ENCODE assay signal across 15 cellular contexts in the genomic region with DNA sequence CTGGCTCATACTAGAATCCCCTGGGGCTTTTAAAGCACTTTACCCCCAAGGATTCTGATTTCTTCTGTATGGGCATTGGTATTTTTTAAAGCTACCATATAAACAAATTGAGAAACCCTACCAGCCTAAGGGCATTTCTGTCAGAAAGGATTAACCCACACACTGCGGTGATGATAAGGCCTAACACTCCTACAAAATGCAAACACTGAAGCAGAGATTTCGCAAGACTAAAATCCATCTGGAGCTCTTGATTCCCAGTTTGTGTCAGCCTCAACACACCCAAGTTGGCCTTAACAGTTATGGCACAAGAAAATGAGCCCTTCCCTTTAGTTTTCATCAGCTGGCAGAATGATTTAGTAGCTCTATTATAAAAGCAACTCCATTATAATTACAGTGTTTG.
A peak's percentile ranks its signal among the peaks of the same experiment; 100 is the strongest.
DNase-seq lines count a peak whose midpoint lies in the region; ATAC-seq and TF ChIP-seq lines count a peak whose summit lies in the region.
"Had no signal": no experiment of that assay in that cellular context is flagged by ENCODE, and none has a peak within 500 bp of the region (broad histone marks: within the 10 kb centered on the region; RNA-seq: fewer than 3 reads in every experiment).

No MANE protein-coding gene starts in this region.

- no peaks in the 10 kb centered on the region for H3K27me3 Mint-ChIP-seq in MCF 10A (ENCODE audit: insufficient read depth, unreplicated experiment)
- no peaks in the 10 kb centered on the region for H3K27me3 Mint-ChIP-seq in nephron progenitor cell (ENCODE audit: low read depth, poor library complexity)

- H3K36me3 Mint-ChIP-seq in MCF 10A (ENCODE audit: insufficient read depth, unreplicated experiment) (no peaks in the 10 kb centered on the region), nephron progenitor cell (ENCODE audit: low read depth) (no peaks in the 10 kb centered on the region)

- H3K4me3 Mint-ChIP-seq in MCF 10A (ENCODE audit: unreplicated experiment): no peak overlapping the region
- no peak overlapping the region for H3K4me3 Mint-ChIP-seq in nephron progenitor cell

- BruUV-seq in MCF 10A (replicated peaks; lab: Mats Ljungman, UMichigan): no TSS peak

- DNase-seq in MCF 10A (ENCODE audit: unreplicated experiment) (peak; percentile 84), breast epithelium (ENCODE audit: low spot score in 2 of 2) (no peak), OCI-M1 (lab: John Stamatoyannopoulos, UW) (peak; percentile 61), fibroblast of mammary gland (ENCODE audit: low read depth) (peak; percentile 27), upper lobe of right lung (no peak), nephron progenitor cell (no peak), BE2C (no peak)
- no peak for DNase-seq in NK-92 treated with Interleukin-12 subunit alpha and Interleukin-12 subunit beta, amount 100 ng/mL, for 24 hours (lab: John Stamatoyannopoulos, UW)
- DNase-seq: anterior cingulate cortex, cortex of kidney, esophagus squamous epithelium, NCI-H1105, NCI-H510A treated with DMSO at 0.1 percent for 48 hours, SHP77 treated with DMSO at 0.1 percent for 48 hours had no signal

- POLR2A ChIA-PET in MCF 10A (lab: Yijun Ruan, JAX): interaction anchor here (0.6 to 2.3 kb wide), 6 partner anchors 9 to 1086 kb away, joined by 3 to 13 read pairs (median 4); no protein-coding TSS in a partner anchor

- peak; percentile 47 for ATAC-seq in upper lobe of right lung

- H3K36me3 ChIP-seq in breast epithelium (no peaks in the 10 kb centered on the region), upper lobe of right lung (no peaks in the 10 kb centered on the region), BE2C (no peaks in the 10 kb centered on the region)
- H3K36me3 ChIP-seq: esophagus squamous epithelium, suprapubic skin had no signal

- H3K27ac ChIP-seq in breast epithelium (no peak overlapping the region), upper lobe of right lung (no peak overlapping the region)
- H3K27ac ChIP-seq: suprapubic skin had no signal

- no peaks in the 10 kb centered on the region for H3K9me3 ChIP-seq in breast epithelium
- no peaks in the 10 kb centered on the region for H3K9me3 ChIP-seq in upper lobe of right lung
- no peaks in the 10 kb centered on the region for H3K9me3 ChIP-seq in BE2C
- H3K9me3 ChIP-seq: esophagus squamous epithelium, suprapubic skin had no signal

- CTCF ChIA-PET in MCF 10A (lab: Yijun Ruan, JAX): interaction anchor here (0.6 to 1.0 kb wide), 2 partner anchors 1000 to 1800 kb away, joined by 3 read pairs; no protein-coding TSS in a partner anchor

- H3K27me3 ChIP-seq in breast epithelium (no peaks in the 10 kb centered on the region), upper lobe of right lung (no peaks in the 10 kb centered on the region), BE2C (no peaks in the 10 kb centered on the region)
- H3K27me3 ChIP-seq: esophagus squamous epithelium, suprapubic skin had no signal

- peak overlapping the region; percentile 31 for H3K27ac Mint-ChIP-seq in MCF 10A (ENCODE audit: low read depth, unreplicated experiment)
- H3K27ac Mint-ChIP-seq in nephron progenitor cell: no peak overlapping the region

- intact Hi-C loops in MCF 10A (cut with micrococcal nuclease): no loop called here
- intact Hi-C loops in breast epithelium (cut with DNase I; ENCODE audit: low total_unique reads): no loop called here
- intact Hi-C loops in upper lobe of right lung (cut with DNase I): no loop called here

- H3K9me3 Mint-ChIP-seq in MCF 10A (ENCODE audit: unreplicated experiment) (no peaks in the 10 kb centered on the region), nephron progenitor cell (peaks cover under 1% of the 10 kb centered on the region)

- H3K4me1 ChIP-seq in breast epithelium: no peaks in the 10 kb centered on the region
- no peaks in the 10 kb centered on the region for H3K4me1 ChIP-seq in upper lobe of right lung
- H3K4me1 ChIP-seq in BE2C: no peaks in the 10 kb centered on the region

- H3K4me1 Mint-ChIP-seq in MCF 10A (ENCODE audit: insufficient read depth, unreplicated experiment): peaks cover 8% of the 10 kb centered on the region
- H3K4me1 Mint-ChIP-seq in nephron progenitor cell: no peaks in the 10 kb centered on the region

- TF ChIP-seq POLR2A in breast epithelium (IDR thresholded peaks at IDR 0.05): no peak

- TF ChIP-seq CTCF in MCF 10A (IDR thresholded peaks at IDR 0.05; ENCODE audit: unreplicated experiment) (no peak), breast epithelium (IDR thresholded peaks at IDR 0.05) (no peak), fibroblast of mammary gland (conservative IDR thresholded peaks at IDR 0.05; ENCODE audit: control insufficient read depth, insufficient read depth, low read depth, low read length) (no peak), upper lobe of right lung (IDR thresholded peaks at IDR 0.05) (no peak), nephron progenitor cell (IDR thresholded peaks at IDR 0.05) (no peak), BE2C (IDR thresholded peaks at IDR 0.05; ENCODE audit: low read depth, low read length) (no peak)

- H3K4me3 ChIP-seq in breast epithelium: no peak overlapping the region
- H3K4me3 ChIP-seq in fibroblast of mammary gland (ENCODE audit: control insufficient read depth, low read depth, low read length): no peak overlapping the region
- H3K4me3 ChIP-seq in upper lobe of right lung: no peak overlapping the region
- H3K4me3 ChIP-seq in BE2C (ENCODE audit: low read depth, low read length): no peak overlapping the region
- H3K4me3 ChIP-seq: esophagus squamous epithelium, suprapubic skin had no signal

Comparison
In these comparisons a context has a peak if more than half of its experiments do, and no peak if none do; other contexts are left out.
1. DNase-seq: peak in MCF 10A (single experiment), OCI-M1 (single experiment) and fibroblast of mammary gland (single experiment); none in breast epithelium (0 of 2), upper lobe of right lung (single experiment), nephron progenitor cell (single experiment), BE2C (single experiment) and NK-92 treated with Interleukin-12 subunit alpha and Interleukin-12 subunit beta, amount 100 ng/mL, for 24 hours (single experiment).